ENCODE assay signal across 21 cellular contexts in the genomic region with DNA sequence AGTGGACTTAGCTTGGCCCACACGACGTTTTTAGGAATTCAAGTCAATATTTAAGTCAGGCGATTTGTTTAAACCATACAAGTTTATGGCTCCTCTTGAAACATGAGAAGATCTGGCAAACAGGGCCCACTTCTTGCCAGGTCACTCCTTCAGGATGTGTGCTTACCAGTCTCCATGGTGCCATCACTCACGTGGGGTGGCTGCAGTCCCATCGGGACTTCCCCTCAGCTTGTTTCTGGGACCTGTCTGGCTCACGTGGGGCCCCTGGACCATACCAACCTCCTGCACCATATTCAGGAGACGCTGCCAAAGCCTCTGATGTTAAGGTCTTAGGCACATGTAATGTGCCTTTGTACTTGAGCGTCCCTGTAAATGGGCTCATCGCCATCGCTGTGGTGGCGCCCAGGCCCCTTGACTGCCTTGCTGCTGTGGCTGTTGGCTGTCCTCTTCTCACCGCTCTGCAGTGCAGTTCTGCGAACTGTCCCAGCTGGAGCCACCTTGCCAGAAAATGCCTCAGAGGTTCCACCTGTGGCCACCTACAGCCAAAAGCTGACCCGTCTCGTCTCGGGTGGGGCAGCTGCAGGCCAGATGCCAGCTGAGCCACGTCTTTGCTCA. TPM values are rescaled to one million over a fixed set of nuclear protein-coding genes. Genes with fewer than 3 reads are reported as not detected.
DNase-seq lines count a peak whose midpoint lies in the region; ATAC-seq, FAIRE-seq and TF ChIP-seq lines count a peak whose summit lies in the region.
"Had no signal": no experiment of that assay in that cellular context is flagged by ENCODE, and none has a peak within 500 bp of the region (broad histone marks: within the 10 kb centered on the region; RNA-seq: fewer than 3 reads in every experiment).

No MANE protein-coding gene starts in this region.

- no peak overlapping the region for H3K4ac ChIP-seq in H1 (replicated peaks; ENCODE audit: insufficient read length, low read depth, low read length)

- H2BK20ac ChIP-seq in H1 (ENCODE audit: low read length) = no peak overlapping the region

- no peak overlapping the region for H4K5ac ChIP-seq in H1 (ENCODE audit: insufficient read length, low read depth, low read length)

- H3K4me1 ChIP-seq in right cardiac atrium (ENCODE audit: control insufficient read depth, insufficient read depth, low read length) = no peaks in the 10 kb centered on the region
- no peaks in the 10 kb centered on the region; a peak in 1 of 7 replicates for H3K4me1 ChIP-seq in H1 (replicated peaks in 1 of 4; ENCODE audit: control insufficient read depth in 3 of 4, insufficient read depth in 4 of 4, low read length in 3 of 4)
- H3K4me1 ChIP-seq in skeletal muscle tissue (ENCODE audit: control insufficient read depth in 3 of 3, insufficient read depth in 3 of 3, low read length in 3 of 3) = peaks cover 25 to 35% (median 33%) of the 10 kb centered on the region in 3 donors
- H3K4me1 ChIP-seq: A549 had no signal

- no peak overlapping the region for H2BK12ac ChIP-seq in H1 (ENCODE audit: low read depth, low read length)

- H4K91ac ChIP-seq in H1 (replicated peaks; ENCODE audit: insufficient read length, low read length) = no peak overlapping the region

- H2BK5ac ChIP-seq in H1 (ENCODE audit: low read depth, low read length) = no peak overlapping the region

- H3K36me3 ChIP-seq in H1 (ENCODE audit: control insufficient read depth in 2 of 4, insufficient read depth in 4 of 4, low read length in 3 of 4) (peaks cover 65 to 93% (median 84%) of the 10 kb centered on the region in 4 experiments), skeletal muscle tissue (ENCODE audit: control insufficient read depth in 3 of 3, insufficient read depth in 3 of 3, low read length in 3 of 3) (peaks cover 14 to 27% (median 25%) of the 10 kb centered on the region in 3 donors)

- peaks cover 13% of the 10 kb centered on the region for H3K79me1 ChIP-seq in H1 (ENCODE audit: low read depth, low read length)

- H3K56ac ChIP-seq in H1 (replicated peaks; ENCODE audit: insufficient read length, low read depth, low read length) = no peak overlapping the region

- H3K18ac ChIP-seq in H1 (ENCODE audit: extremely low read depth, low read length) = no peak overlapping the region

- H3K23me2 ChIP-seq in H1 (ENCODE audit: low read depth, low read length) = no peaks in the 10 kb centered on the region

- DNase-seq in Right ventricle myocardium inferior (ENCODE audit: missing footprints) = peak; percentile 40
- DNase-seq in right cardiac atrium = no peak
- DNase-seq in NCI-H2029 (lab: John Stamatoyannopoulos, UW) = peak; percentile 95
- DNase-seq in H1 (ENCODE audit: low read depth in 1 of 2, low spot score in 2 of 2) = no peak
- DNase-seq in AG08396 (ENCODE audit: low spot score) = no peak
- DNase-seq in activated CD8-positive, alpha-beta memory T cell treated with anti-CD3 and anti-CD28 coated beads, Interleukin-2, amount 50 U/mL, for 4 hours = no peak
- no peak for DNase-seq in amniotic stem cell (lab: John Stamatoyannopoulos, UW)
- DNase-seq: C1 segment of cervical spinal cord, DMS 273 treated with DMSO at 0.1 percent for 48 hours, GF-D8, Kasumi-1, NCI-H1417 treated with DMSO at 0.1 percent for 48 hours, NCI-H1930, NCI-H510A treated with DMSO at 0.1 percent for 48 hours, NCI-H82, SIG-M5 had no signal

- H4K8ac ChIP-seq in H1 (ENCODE audit: extremely low read depth, insufficient read depth, low read length) = no peak overlapping the region

- H3K9me3 ChIP-seq in right cardiac atrium (ENCODE audit: control insufficient read depth, low read length) (no peaks in the 10 kb centered on the region), H1 (ENCODE audit: insufficient read depth in 2 of 2, low read depth in 1 of 2, low read length in 1 of 2) (no peaks in the 10 kb centered on the region), skeletal muscle tissue (ENCODE audit: control insufficient read depth in 3 of 3, low read length in 3 of 3) (no peaks in the 10 kb centered on the region)
- H3K9me3 ChIP-seq: A549 had no signal

- H3K9ac ChIP-seq in H1 (replicated peaks in 1 of 4; ENCODE audit: extremely low read depth in 1 of 4, low read depth in 3 of 4, low read length in 3 of 4) (no peak overlapping the region), skeletal muscle tissue (ENCODE audit: low read depth in 1 of 3, low read length in 3 of 3) (peak overlapping the region in 2 of 3 donors; percentile 16 to 40)

- TF ChIP-seq EP300 in H1 (IDR thresholded peaks at IDR 0.05; ENCODE audit: borderline replicate concordance in 1 of 2, low read depth in 2 of 2, low read length in 2 of 2) = no peak

- peaks cover 18 to 42% of the 10 kb centered on the region in 2 experiments for H4K20me1 ChIP-seq in H1 (replicated peaks in 1 of 2; ENCODE audit: control insufficient read depth in 1 of 2, insufficient read depth in 2 of 2, low read length in 2 of 2)

- H3K27me3 ChIP-seq in right cardiac atrium (ENCODE audit: control insufficient read depth, insufficient read depth) = no peaks in the 10 kb centered on the region
- no peaks in the 10 kb centered on the region for H3K27me3 ChIP-seq in H1 (replicated peaks in 1 of 4; ENCODE audit: control insufficient read depth in 3 of 4, extremely low read depth in 1 of 4, insufficient read depth in 3 of 4, low read length in 3 of 4)
- H3K27me3 ChIP-seq in skeletal muscle tissue (ENCODE audit: control insufficient read depth in 3 of 3, insufficient read depth in 3 of 3, low read length in 3 of 3) = no peaks in the 10 kb centered on the region

- FAIRE-seq in H1 (lab: Jason Lieb, UNC) = no peak
- FAIRE-seq: A549, GM12892, RCC 7860 had no signal

- no peak for TF ChIP-seq CTCF in H1 (IDR thresholded peaks at IDR 0.05; ENCODE audit: control extremely low read depth in 1 of 3, insufficient read depth in 1 of 3, low read depth in 1 of 3, low read length in 3 of 3)

- WGBS in right cardiac atrium = 92% methylated on average over 17 of the region's 17 CpGs
- WGBS in H1 (ENCODE audit: extremely low coverage in 1 of 2, insufficient coverage in 1 of 2, insufficient read length in 1 of 2, insufficient replicate concordance in 2 of 2, low coverage in 1 of 2, low lambda C conversion rate in 2 of 2, missing lambda C conversion rate in 1 of 2), 2 experiments = 98% methylated on average over 17 of the region's 17 CpGs; no CpG with 5 or more reads in 1 of the 2 experiments

- TF ChIP-seq POLR2A in H1 (IDR thresholded peaks at IDR 0.05; ENCODE audit: control extremely low read depth in 1 of 2, low read depth in 2 of 2, low read length in 2 of 2) = no peak; a peak in 1 of 3 replicates

- peaks cover 0 to 28% of the 10 kb centered on the region in 2 experiments for H3K79me2 ChIP-seq in H1 (ENCODE audit: control insufficient read depth in 1 of 2, insufficient read depth in 2 of 2, low read length in 2 of 2)

- intact Hi-C loops in Right ventricle myocardium inferior (cut with DNase I) = no loop called here
- intact Hi-C loops in right cardiac atrium (cut with DNase I) = no loop called here

- no peak overlapping the region for H3K14ac ChIP-seq in H1 (ENCODE audit: insufficient read length)

- TF ChIP-seq RAD21 in H1 (IDR thresholded peaks at IDR 0.05 in 1 of 2, conservative IDR thresholded peaks at IDR 0.05 in 1 of 2; ENCODE audit: low read depth in 2 of 2, low read length in 2 of 2) = no peak

- H2BK120ac ChIP-seq in H1 (replicated peaks; ENCODE audit: low read depth, low read length) = no peak overlapping the region

- no peak overlapping the region for H3K27ac ChIP-seq in right cardiac atrium (ENCODE audit: low read length)
- no peak overlapping the region for H3K27ac ChIP-seq in H1 (ENCODE audit: low read depth, low read length)
- H3K27ac ChIP-seq in skeletal muscle tissue (ENCODE audit: low read depth, low read length) = peak overlapping the region; percentile 39
- H3K27ac ChIP-seq: A549 had no signal

- CTCF ChIA-PET in H1 (lab: Charles Lee; ENCODE audit: partially characterized antibody) = interaction anchor here (1.1 to 4.8 kb wide), 5 partner anchors 9 to 46 kb away, joined by 3 to 21 read pairs (median 4); a partner anchor contains a TSS

- no peak overlapping the region for H3K4me3 ChIP-seq in right cardiac atrium (ENCODE audit: low read length)
- no peak overlapping the region for H3K4me3 ChIP-seq in H1 (ENCODE audit: extremely low read depth in 1 of 4, insufficient read depth in 2 of 4, low read depth in 3 of 4, low read length in 4 of 4)
- H3K4me3 ChIP-seq in skeletal muscle tissue (ENCODE audit: low read length in 3 of 3) = no peak overlapping the region
- H3K4me3 ChIP-seq: A549, GM23338 had no signal

- no peak overlapping the region for H3K23ac ChIP-seq in H1 (ENCODE audit: insufficient read length)

- H2AFZ ChIP-seq in H1 (ENCODE audit: low read length) = no peak overlapping the region
- H2AFZ ChIP-seq: GM23338 had no signal

- no peak overlapping the region for H2BK15ac ChIP-seq in H1 (ENCODE audit: low read length)

- no peak overlapping the region for H3K4me2 ChIP-seq in H1 (ENCODE audit: insufficient read depth in 1 of 2, low read depth in 2 of 2, low read length in 2 of 2)
- H3K4me2 ChIP-seq: A549, GM23338 had no signal

- ATAC-seq in Right ventricle myocardium inferior = peak; percentile 27
- no peak for ATAC-seq in right cardiac atrium
- ATAC-seq: A549, GM23338 had no signal

- H2AK5ac ChIP-seq in H1 (ENCODE audit: low read depth, low read length) = no peak overlapping the region

- POLR2A ChIA-PET in H1 (lab: Charles Lee; ENCODE audit: partially characterized antibody) = interaction anchor here (1.2 to 12.5 kb wide), 10 partner anchors 8 to 65 kb away, joined by 3 to 182 read pairs (median 5); a partner anchor contains a TSS

RNA-seq across cellular contexts. Expression of a gene that starts 8.9 kb away (rescaled TPM):
- total RNA-seq in Right ventricle myocardium inferior (6.9 TPM), right cardiac atrium (1 to 10 TPM; 4.0 to 7.9 (median 6.1) TPM), skeletal muscle tissue (30.3 TPM)
- polyA plus RNA-seq in right cardiac atrium (3.2 TPM), H1 (2011; rRNA removed) (198 and 219 TPM in 2 replicates)
- 147 and 152 TPM in 2 replicates for total RNA-seq in H1 (2021; fragmentation: NEBNext Ultra II Directional; extraction: Animal tissue kit (Norgen Biotek cat#: 25700))
- 192 TPM for polyA plus RNA-seq in H1 (2011; cell fraction: cytosol; rRNA removed)
- 281 TPM for polyA plus RNA-seq in H1 (2011; cell fraction: nucleus; rRNA removed)
- polyA plus RNA-seq in H1 (2012, experiment 1 of 2) = 113 to 163 TPM (median 157 TPM) in 4 replicates
- 121 TPM for polyA plus RNA-seq in H1 (2012, experiment 2 of 2)
- 66.3 TPM for polyA plus RNA-seq in H1 (2013, experiment 1 of 2)
- polyA plus RNA-seq in H1 (2013, experiment 2 of 2) = 61.3 TPM
- polyA minus RNA-seq in H1 (2011; rRNA and poly(A)+ RNA removed) = 251 and 304 TPM in 2 replicates
- 156 TPM for polyA minus RNA-seq in H1 (2011; cell fraction: cytosol; rRNA and poly(A)+ RNA removed)
- polyA minus RNA-seq in H1 (2011; cell fraction: nucleus; rRNA and poly(A)+ RNA removed) = 124 TPM

RNA-seq across cellular contexts. Expression of a gene that starts 16.6 kb away (rescaled TPM):
- 21.3 TPM for total RNA-seq in Right ventricle myocardium inferior
- 10 to 100 TPM; 18.5 to 23.7 (median 20.1) TPM for total RNA-seq in right cardiac atrium
- polyA plus RNA-seq in right cardiac atrium = 17.9 TPM
- total RNA-seq in H1 (2021; fragmentation: NEBNext Ultra II Directional; extraction: Animal tissue kit (Norgen Biotek cat#: 25700)) = 17.9 and 18.8 TPM in 2 replicates
- polyA plus RNA-seq in H1 (2011; rRNA removed) = 38.5 and 40.4 TPM in 2 replicates
- 26.2 TPM for polyA plus RNA-seq in H1 (2011; cell fraction: cytosol; rRNA removed)
- 44.8 TPM for polyA plus RNA-seq in H1 (2011; cell fraction: nucleus; rRNA removed)
- polyA plus RNA-seq in H1 (2012, experiment 1 of 2) = 13.6 to 21.6 TPM (median 19.1 TPM) in 4 replicates
- 22.5 TPM for polyA plus RNA-seq in H1 (2012, experiment 2 of 2)
- polyA plus RNA-seq in H1 (2013, experiment 1 of 2) = 16.6 TPM
- 17.0 TPM for polyA plus RNA-seq in H1 (2013, experiment 2 of 2)
- polyA minus RNA-seq in H1 (2011; rRNA and poly(A)+ RNA removed) = 17.8 and 25.6 TPM in 2 replicates
- 13.9 TPM for polyA minus RNA-seq in H1 (2011; cell fraction: cytosol; rRNA and poly(A)+ RNA removed)
- 13.7 TPM for polyA minus RNA-seq in H1 (2011; cell fraction: nucleus; rRNA and poly(A)+ RNA removed)
- total RNA-seq in skeletal muscle tissue = 15.1 TPM

RNA-seq across cellular contexts. Expression of a gene that starts 21.9 kb away (rescaled TPM):
- total RNA-seq in Right ventricle myocardium inferior = 1.4 TPM
- total RNA-seq in right cardiac atrium = 1 to 10 TPM; 1.5 to 3.0 (median 2.1) TPM
- polyA plus RNA-seq in right cardiac atrium = 2.0 TPM
- total RNA-seq in H1 (2021; fragmentation: NEBNext Ultra II Directional; extraction: Animal tissue kit (Norgen Biotek cat#: 25700)) = 31.4 and 31.6 TPM in 2 replicates
- polyA plus RNA-seq in H1 (2011; rRNA removed) = 27.6 and 32.3 TPM in 2 replicates
- 31.9 TPM for polyA plus RNA-seq in H1 (2011; cell fraction: cytosol; rRNA removed)
- 34.9 TPM for polyA plus RNA-seq in H1 (2011; cell fraction: nucleus; rRNA removed)
- polyA plus RNA-seq in H1 (2012, experiment 1 of 2) = 18.1 to 34.6 TPM (median 28.5 TPM) in 4 replicates
- 24.7 TPM for polyA plus RNA-seq in H1 (2012, experiment 2 of 2)
- 45.7 TPM for polyA plus RNA-seq in H1 (2013, experiment 1 of 2)
- polyA plus RNA-seq in H1 (2013, experiment 2 of 2) = 44.4 TPM
- polyA minus RNA-seq in H1 (2011; rRNA and poly(A)+ RNA removed) = 12.9 and 17.4 TPM in 2 replicates
- polyA minus RNA-seq in H1 (2011; cell fraction: cytosol; rRNA and poly(A)+ RNA removed) = 14.2 TPM
- 13.5 TPM for polyA minus RNA-seq in H1 (2011; cell fraction: nucleus; rRNA and poly(A)+ RNA removed)
- total RNA-seq in skeletal muscle tissue = 4.2 TPM

Comparison
In these comparisons a context has a peak if more than half of its experiments do, and no peak if none do; other contexts are left out.
1. DNase-seq: peak in Right ventricle myocardium inferior (single experiment) and NCI-H2029 (single experiment); none in right cardiac atrium (0 of 3), H1 (0 of 2), AG08396 (single experiment), activated CD8-positive, alpha-beta memory T cell treated with anti-CD3 and anti-CD28 coated beads, Interleukin-2, amount 50 U/mL, for 4 hours (single experiment) and amniotic stem cell (single experiment).
2. H3K9ac ChIP-seq: peak in skeletal muscle tissue (2 of 3); none in H1 (0 of 4).